In the genomic region with DNA sequence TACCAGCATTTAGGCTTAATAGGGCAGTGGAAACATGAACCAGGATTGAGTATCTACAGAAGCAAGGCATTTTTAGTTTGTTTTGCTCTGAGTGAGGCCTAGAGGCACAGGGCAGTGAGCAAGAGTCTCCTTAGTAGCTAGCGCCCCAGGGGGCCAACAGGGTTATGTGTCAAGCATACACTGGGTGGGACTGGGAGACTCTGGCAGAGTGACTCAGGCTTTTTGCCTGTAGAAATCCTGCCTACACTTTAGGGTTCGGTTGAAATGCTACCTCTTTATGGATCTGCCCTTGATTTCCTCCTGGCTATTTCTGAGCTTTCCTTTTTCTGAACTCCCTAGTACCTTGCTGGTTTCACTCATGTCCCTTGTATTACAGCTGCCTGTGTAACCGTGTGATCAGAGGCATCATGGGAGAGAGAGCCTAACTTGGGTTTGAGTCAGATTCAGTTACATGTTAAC, we compare ENCODE assay signal across 8 cellular contexts.
DNase-seq lines count a peak whose midpoint lies in the region; ATAC-seq, FAIRE-seq and TF ChIP-seq lines count a peak whose summit lies in the region.

No MANE protein-coding gene starts in this region.

- no peak overlapping the region for H3K56ac ChIP-seq in H9 (ENCODE audit: insufficient read length, low read depth, low read length)

- BruUV-seq in A673 (replicated peaks; lab: Mats Ljungman, UMichigan), result no TSS peak

- CTCF ChIA-PET in A673 (lab: Charles Lee), result no interaction called here

- H3K23ac ChIP-seq in H9 (ENCODE audit: insufficient read length, low read depth, low read length), result no peak overlapping the region

- no peak overlapping the region for H2BK15ac ChIP-seq in H9 (ENCODE audit: low read depth, low read length)

- no peaks in the 10 kb centered on the region for H3K79me1 ChIP-seq in H9 (ENCODE audit: insufficient read depth, low read depth, low read length, poor library complexity, severe bottlenecking)

- no peaks in the 10 kb centered on the region for H3K27me3 ChIP-seq in A673 (replicated peaks; ENCODE audit: insufficient read depth, low read depth, low read length, poor library complexity)
- no peaks in the 10 kb centered on the region for H3K27me3 ChIP-seq in H9 (ENCODE audit: insufficient read depth, low read length)
- no peaks in the 10 kb centered on the region for H3K27me3 ChIP-seq in adipocyte (replicated peaks; ENCODE audit: control insufficient read depth, insufficient read depth, low read length)
- H3K27me3 ChIP-seq in keratinocyte (ENCODE audit: control insufficient read depth, extremely low read depth, insufficient read depth, low read length), result no peaks in the 10 kb centered on the region

- intact Hi-C loops in A673 (cut with micrococcal nuclease; ENCODE audit: unreplicated experiment), result loop anchor here (5.0 to 10.0 kb wide), 4 partner anchors 168 to 570 kb away; partner anchors contain the start of gene RARB

- FAIRE-seq in keratinocyte (lab: Jason Lieb, UNC), result no peak

- no peaks in the 10 kb centered on the region for H3K27me3 Mint-ChIP-seq in H9 (ENCODE audit: low read depth)

- no peak overlapping the region for H4K8ac ChIP-seq in H9 (replicated peaks; ENCODE audit: insufficient read length, low read depth, low read length)

- no peak overlapping the region for H2BK20ac ChIP-seq in H9 (ENCODE audit: low read depth, low read length, poor library complexity, severe bottlenecking)

- H3T11ph ChIP-seq in H9 (ENCODE audit: low read length), result no peak overlapping the region

- H2BK12ac ChIP-seq in H9 (ENCODE audit: insufficient read length, low read depth, low read length), result no peak overlapping the region

- no peaks in the 10 kb centered on the region for H3K9me3 Mint-ChIP-seq in H9

- H3K4me1 Mint-ChIP-seq in H9, result peaks cover 14 to 16% of the 10 kb centered on the region in 2 experiments

- H2AK5ac ChIP-seq in H9 (ENCODE audit: insufficient read length, low read length), result no peak overlapping the region

- H3K23me2 ChIP-seq in H9 (ENCODE audit: insufficient read length, low read depth, low read length, poor library complexity, severe bottlenecking), result no peaks in the 10 kb centered on the region

- H3K27ac ChIP-seq in A673 (ENCODE audit: low read depth, low read length, poor library complexity, severe bottlenecking) (no peak overlapping the region), H9 (ENCODE audit: insufficient read length, low read depth, low read length) (no peak overlapping the region), keratinocyte (ENCODE audit: control insufficient read depth, insufficient read depth, low read length) (no peak overlapping the region)

- H3K18ac ChIP-seq in H9 (ENCODE audit: insufficient read length, low read depth, low read length), result no peak overlapping the region

- H3K79me2 ChIP-seq in H9 (ENCODE audit: insufficient read depth, low read length), result no peaks in the 10 kb centered on the region
- no peaks in the 10 kb centered on the region for H3K79me2 ChIP-seq in keratinocyte (ENCODE audit: control insufficient read depth, insufficient read depth, low read length)

- WGBS in H9 (ENCODE audit: extremely low coverage, insufficient read length, low lambda C conversion rate), result no CpG with 5 or more reads among the region's 3 CpGs

- H2AFZ ChIP-seq in H9 (ENCODE audit: low read length) (no peak overlapping the region), keratinocyte (ENCODE audit: control insufficient read depth, low read length) (no peak overlapping the region)

- H4K91ac ChIP-seq in H9 (ENCODE audit: insufficient read length, low read depth, low read length), result no peak overlapping the region

- H3K4me1 ChIP-seq in A673 (ENCODE audit: insufficient read depth, low read length, poor library complexity, severe bottlenecking) (peaks cover 14% of the 10 kb centered on the region), H9 (ENCODE audit: insufficient read depth, low read length) (no peaks in the 10 kb centered on the region), adipocyte (ENCODE audit: control insufficient read depth, insufficient read depth, low read length) (peaks cover 13% of the 10 kb centered on the region), keratinocyte (ENCODE audit: control insufficient read depth, extremely low read depth, insufficient read depth, low read length) (peaks cover 4% of the 10 kb centered on the region)

- peaks cover 0 to 9% (median 3%) of the 10 kb centered on the region in 3 experiments; a peak in 2 of 7 replicates for H3K36me3 Mint-ChIP-seq in H9 (ENCODE audit: insufficient read depth in 1 of 3, low read depth in 3 of 3)

- no peak overlapping the region for H3K14ac ChIP-seq in H9 (ENCODE audit: insufficient read depth, low read length)

- no peak for TF ChIP-seq CTCF in A673 (conservative IDR thresholded peaks at IDR 0.05; ENCODE audit: low read depth, low read length)
- peak; percentile 32; the same call in 2 of the 3 replicates for TF ChIP-seq CTCF in H9 (conservative IDR thresholded peaks at IDR 0.05)
- peak; percentile 21 to 34 (median 31) for TF ChIP-seq CTCF in keratinocyte (optimal IDR thresholded peaks at IDR 0.05 in 1 of 3, IDR thresholded peaks at IDR 0.05 in 1 of 3, conservative IDR thresholded peaks at IDR 0.05 in 1 of 3; ENCODE audit: extremely low read depth in 1 of 3, insufficient read depth in 2 of 3, low read length in 3 of 3)

- H3K9ac ChIP-seq in H9 (ENCODE audit: extremely low read depth, insufficient read length, low read length) (no peak overlapping the region), adipocyte (ENCODE audit: low read length) (peak overlapping the region; percentile 30), keratinocyte (ENCODE audit: control insufficient read depth, extremely low read depth, insufficient read depth, low read length) (no peak overlapping the region)

- DNase-seq in A673 (ENCODE audit: low spot score), result peak; percentile 24
- no peak for DNase-seq in H9
- peak; percentile 84 for DNase-seq in adipocyte (ENCODE audit: low read depth)
- DNase-seq in keratinocyte (ENCODE audit: low read depth, low spot score), result no peak
- DNase-seq in NCI-H446 (lab: John Stamatoyannopoulos, UW), result no peak
- DNase-seq in T-helper 2 cell, result no peak
- DNase-seq in activated effector memory CD4-positive, alpha-beta T cell treated with Interleukin-2 at 50 U/mL for 16 hours, result no peak

- no peak overlapping the region for H3K4me2 ChIP-seq in H9 (ENCODE audit: insufficient read depth, insufficient read length, low read length)
- H3K4me2 ChIP-seq in keratinocyte (ENCODE audit: control insufficient read depth, extremely low read depth, insufficient read depth, low read depth, low read length), result no peak overlapping the region

- dilution Hi-C loops in keratinocyte (cut with MboI; ENCODE audit: extremely low pct_ligation_motif_present, low sequenced_read_pairs), result no loop called here

- H4K20me1 ChIP-seq in H9 (ENCODE audit: control insufficient read depth, insufficient read depth, insufficient read length), result no peaks in the 10 kb centered on the region
- no peaks in the 10 kb centered on the region for H4K20me1 ChIP-seq in keratinocyte (ENCODE audit: control insufficient read depth, extremely low read depth, insufficient read depth, low read length)

- POLR2A ChIA-PET in A673 (lab: Charles Lee; ENCODE audit: low non-redundant PET), result no interaction called here

- H3K9me3 ChIP-seq in A673 (ENCODE audit: low read depth, low read length, poor library complexity, severe bottlenecking), result no peaks in the 10 kb centered on the region
- H3K9me3 ChIP-seq in H9 (ENCODE audit: control insufficient read depth, low read depth, low read length), result no peaks in the 10 kb centered on the region
- H3K9me3 ChIP-seq in adipocyte (ENCODE audit: control insufficient read depth, low read length), result no peaks in the 10 kb centered on the region
- no peaks in the 10 kb centered on the region for H3K9me3 ChIP-seq in keratinocyte (ENCODE audit: control insufficient read depth, low read depth, low read length)

- H2BK120ac ChIP-seq in H9 (ENCODE audit: low read depth, low read length, poor library complexity, severe bottlenecking), result no peak overlapping the region

- H3K4ac ChIP-seq in H9 (ENCODE audit: low read depth, low read length), result no peak overlapping the region

- H3K4me3 ChIP-seq in A673 (ENCODE audit: low read depth, low read length, poor library complexity, severe bottlenecking) (no peak overlapping the region), adipocyte (ENCODE audit: low read length) (no peak overlapping the region), keratinocyte (ENCODE audit: control insufficient read depth in 2 of 3, extremely low read depth in 1 of 3, insufficient read depth in 2 of 3, low read depth in 1 of 3, low read length in 3 of 3) (no peak overlapping the region)

- H3K36me3 ChIP-seq in A673 (ENCODE audit: insufficient read depth, low read length, poor library complexity, severe bottlenecking), result peaks cover 10% of the 10 kb centered on the region
- peaks cover 20% of the 10 kb centered on the region for H3K36me3 ChIP-seq in adipocyte (ENCODE audit: control insufficient read depth, insufficient read depth, low read length, severe bottlenecking)
- peaks cover 0 to 2% of the 10 kb centered on the region in 2 experiments for H3K36me3 ChIP-seq in keratinocyte (ENCODE audit: control insufficient read depth in 2 of 2, extremely low read depth in 1 of 2, insufficient read depth in 2 of 2, low read length in 2 of 2)

- H2BK5ac ChIP-seq in H9 (ENCODE audit: insufficient read length, low read length), result no peak overlapping the region

- peak overlapping the region in 2 of 3 experiments; percentile 70 to 80; a peak in 2 of 7 replicates for H3K27ac Mint-ChIP-seq in H9

- no peak overlapping the region for H4K5ac ChIP-seq in H9 (ENCODE audit: insufficient read length, low read depth, low read length)

- H3K9me1 ChIP-seq in keratinocyte (ENCODE audit: control insufficient read depth, extremely low read depth, insufficient read depth, low read length), result no peaks in the 10 kb centered on the region

- ATAC-seq in HG03108 (IDR thresholded peaks at IDR 0.05; ENCODE audit: unreplicated experiment), result no peak

- H3K4me3 Mint-ChIP-seq in H9, result no peak overlapping the region

Comparison
In these comparisons a context has a peak if more than half of its experiments do, and no peak if none do; other contexts are left out.
1. DNase-seq: peak in A673 (single experiment) and adipocyte (single experiment); none in H9 (single experiment), keratinocyte (single experiment), NCI-H446 (0 of 2), T-helper 2 cell (0 of 5) and activated effector memory CD4-positive, alpha-beta T cell treated with Interleukin-2 at 50 U/mL for 16 hours (single experiment).